1 cellular context compared by ENCODE assay signal in genomic region chr1:231233735-231234417, GRCh38.
A peak's percentile ranks its signal among the peaks of the same experiment; 100 is the strongest.
TF ChIP-seq lines count a peak whose summit lies in the region.

No MANE protein-coding gene starts in this region.

TF ChIP-seq in HepG2, 621 proteins besides CTCF, POLR2A, EP300 and RAD21 (continued from another document and continues in another):
- peak; percentile 27; the same call in 1 of the 2 replicates for TF ChIP-seq UBTF (CRISPR knock-in tag; IDR thresholded peaks at IDR 0.05)
- TF ChIP-seq SIN3A (IDR thresholded peaks at IDR 0.05; ENCODE audit: borderline replicate concordance, low read depth, low read length): no peak
- TF ChIP-seq ZEB1 (IDR thresholded peaks at IDR 0.05; ENCODE audit: insufficient replicate concordance, low read depth): peak; percentile 63
- TF ChIP-seq AFF4 (CRISPR knock-in tag; IDR thresholded peaks at IDR 0.05): no peak
- peak; percentile 58; the same call in 1 of the 2 replicates for TF ChIP-seq ZNF792 (CRISPR knock-in tag; IDR thresholded peaks at IDR 0.05)
- no peak for TF ChIP-seq ELF1 (CRISPR knock-in tag; IDR thresholded peaks at IDR 0.05)
- 0 out of 2 replicates have a peak, but pooled peaks have one; percentile 51 for TF ChIP-seq ZNF878 (CRISPR knock-in tag; IDR thresholded peaks at IDR 0.05)
- TF ChIP-seq MED1 (CRISPR knock-in tag; IDR thresholded peaks at IDR 0.05): peak; percentile 77
- TF ChIP-seq, protein P1, sequence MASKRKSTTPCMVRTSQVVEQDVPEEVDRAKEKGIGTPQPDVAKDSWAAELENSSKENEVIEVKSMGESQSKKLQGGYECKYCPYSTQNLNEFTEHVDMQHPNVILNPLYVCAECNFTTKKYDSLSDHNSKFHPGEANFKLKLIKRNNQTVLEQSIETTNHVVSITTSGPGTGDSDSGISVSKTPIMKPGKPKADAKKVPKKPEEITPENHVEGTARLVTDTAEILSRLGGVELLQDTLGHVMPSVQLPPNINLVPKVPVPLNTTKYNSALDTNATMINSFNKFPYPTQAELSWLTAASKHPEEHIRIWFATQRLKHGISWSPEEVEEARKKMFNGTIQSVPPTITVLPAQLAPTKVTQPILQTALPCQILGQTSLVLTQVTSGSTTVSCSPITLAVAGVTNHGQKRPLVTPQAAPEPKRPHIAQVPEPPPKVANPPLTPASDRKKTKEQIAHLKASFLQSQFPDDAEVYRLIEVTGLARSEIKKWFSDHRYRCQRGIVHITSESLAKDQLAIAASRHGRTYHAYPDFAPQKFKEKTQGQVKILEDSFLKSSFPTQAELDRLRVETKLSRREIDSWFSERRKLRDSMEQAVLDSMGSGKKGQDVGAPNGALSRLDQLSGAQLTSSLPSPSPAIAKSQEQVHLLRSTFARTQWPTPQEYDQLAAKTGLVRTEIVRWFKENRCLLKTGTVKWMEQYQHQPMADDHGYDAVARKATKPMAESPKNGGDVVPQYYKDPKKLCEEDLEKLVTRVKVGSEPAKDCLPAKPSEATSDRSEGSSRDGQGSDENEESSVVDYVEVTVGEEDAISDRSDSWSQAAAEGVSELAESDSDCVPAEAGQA (IDR thresholded peaks at IDR 0.05; ENCODE audit: low read depth): 0 out of 2 replicates have a peak, but pooled peaks have one; percentile 31
- TF ChIP-seq, protein P1 (CRISPR knock-in tag; IDR thresholded peaks at IDR 0.05; ENCODE audit: borderline replicate concordance): no peak
- peak; percentile 76; the same call in 1 of the 2 replicates for TF ChIP-seq AHDC1 (CRISPR knock-in tag; IDR thresholded peaks at IDR 0.05; ENCODE audit: borderline replicate concordance)
- peak; percentile 96; the same call in 1 of the 2 replicates for TF ChIP-seq CHD4 (IDR thresholded peaks at IDR 0.05; ENCODE audit: borderline replicate concordance, low read length)
- TF ChIP-seq GATA4 (IDR thresholded peaks at IDR 0.05; ENCODE audit: borderline replicate concordance, low read depth): peak; percentile 99
- TF ChIP-seq, protein P2, sequence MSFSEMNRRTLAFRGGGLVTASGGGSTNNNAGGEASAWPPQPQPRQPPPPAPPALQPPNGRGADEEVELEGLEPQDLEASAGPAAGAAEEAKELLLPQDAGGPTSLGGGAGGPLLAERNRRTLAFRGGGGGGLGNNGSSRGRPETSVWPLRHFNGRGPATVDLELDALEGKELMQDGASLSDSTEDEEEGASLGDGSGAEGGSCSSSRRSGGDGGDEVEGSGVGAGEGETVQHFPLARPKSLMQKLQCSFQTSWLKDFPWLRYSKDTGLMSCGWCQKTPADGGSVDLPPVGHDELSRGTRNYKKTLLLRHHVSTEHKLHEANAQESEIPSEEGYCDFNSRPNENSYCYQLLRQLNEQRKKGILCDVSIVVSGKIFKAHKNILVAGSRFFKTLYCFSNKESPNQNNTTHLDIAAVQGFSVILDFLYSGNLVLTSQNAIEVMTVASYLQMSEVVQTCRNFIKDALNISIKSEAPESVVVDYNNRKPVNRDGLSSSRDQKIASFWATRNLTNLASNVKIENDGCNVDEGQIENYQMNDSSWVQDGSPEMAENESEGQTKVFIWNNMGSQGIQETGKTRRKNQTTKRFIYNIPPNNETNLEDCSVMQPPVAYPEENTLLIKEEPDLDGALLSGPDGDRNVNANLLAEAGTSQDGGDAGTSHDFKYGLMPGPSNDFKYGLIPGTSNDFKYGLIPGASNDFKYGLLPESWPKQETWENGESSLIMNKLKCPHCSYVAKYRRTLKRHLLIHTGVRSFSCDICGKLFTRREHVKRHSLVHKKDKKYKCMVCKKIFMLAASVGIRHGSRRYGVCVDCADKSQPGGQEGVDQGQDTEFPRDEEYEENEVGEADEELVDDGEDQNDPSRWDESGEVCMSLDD (CRISPR knock-in tag; IDR thresholded peaks at IDR 0.05; ENCODE audit: borderline replicate concordance): 0 out of 2 replicates have a peak, but pooled peaks have one; percentile 69
- TF ChIP-seq ARNTL (CRISPR knock-in tag; IDR thresholded peaks at IDR 0.05): peak; percentile 66; the same call in 1 of the 2 replicates
- no peak for TF ChIP-seq EEA1 (CRISPR knock-in tag; IDR thresholded peaks at IDR 0.05; ENCODE audit: borderline replicate concordance)
- TF ChIP-seq, protein P3, sequence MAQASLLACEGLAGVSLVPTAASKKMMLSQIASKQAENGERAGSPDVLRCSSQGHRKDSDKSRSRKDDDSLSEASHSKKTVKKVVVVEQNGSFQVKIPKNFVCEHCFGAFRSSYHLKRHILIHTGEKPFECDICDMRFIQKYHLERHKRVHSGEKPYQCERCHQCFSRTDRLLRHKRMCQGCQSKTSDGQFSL (CRISPR knock-in tag; IDR thresholded peaks at IDR 0.05): peak; percentile 80
- TF ChIP-seq HNRNPUL1 (IDR thresholded peaks at IDR 0.05; ENCODE audit: low read depth, low read length): peak; percentile 93
- no peak for TF ChIP-seq ZNF34 (CRISPR knock-in tag; IDR thresholded peaks at IDR 0.05; ENCODE audit: borderline replicate concordance)
- peak; percentile 83 for TF ChIP-seq NR2F6 (IDR thresholded peaks at IDR 0.05)
- peak; percentile 78 for TF ChIP-seq NR2F6 (CRISPR knock-in tag; IDR thresholded peaks at IDR 0.05)
- TF ChIP-seq PITX1 (CRISPR knock-in tag; IDR thresholded peaks at IDR 0.05): peak; percentile 61
- 0 out of 2 replicates have a peak, but pooled peaks have one; percentile 37 for TF ChIP-seq ARNT2 (CRISPR knock-in tag; IDR thresholded peaks at IDR 0.05; ENCODE audit: low read depth)
- TF ChIP-seq, protein P4, sequence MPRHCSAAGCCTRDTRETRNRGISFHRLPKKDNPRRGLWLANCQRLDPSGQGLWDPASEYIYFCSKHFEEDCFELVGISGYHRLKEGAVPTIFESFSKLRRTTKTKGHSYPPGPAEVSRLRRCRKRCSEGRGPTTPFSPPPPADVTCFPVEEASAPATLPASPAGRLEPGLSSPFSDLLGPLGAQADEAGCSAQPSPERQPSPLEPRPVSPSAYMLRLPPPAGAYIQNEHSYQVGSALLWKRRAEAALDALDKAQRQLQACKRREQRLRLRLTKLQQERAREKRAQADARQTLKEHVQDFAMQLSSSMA (CRISPR knock-in tag; IDR thresholded peaks at IDR 0.05): no peak
- 0 out of 2 replicates have a peak, but pooled peaks have one; percentile 28 for TF ChIP-seq NAIF1 (CRISPR knock-in tag; IDR thresholded peaks at IDR 0.05; ENCODE audit: borderline replicate concordance)
- peak; percentile 68 for TF ChIP-seq RXRB (CRISPR knock-in tag; IDR thresholded peaks at IDR 0.05; ENCODE audit: borderline replicate concordance)
- TF ChIP-seq HOMEZ (CRISPR knock-in tag; IDR thresholded peaks at IDR 0.05; ENCODE audit: low read depth): no peak
- TF ChIP-seq JUNB (CRISPR knock-in tag; IDR thresholded peaks at IDR 0.05; ENCODE audit: borderline replicate concordance): peak; percentile 60
- no peak for TF ChIP-seq RBM39 (IDR thresholded peaks at IDR 0.05; ENCODE audit: low read depth, low read length, poor library complexity, severe bottlenecking)
- TF ChIP-seq HOXA9 (CRISPR knock-in tag; IDR thresholded peaks at IDR 0.05; ENCODE audit: borderline replicate concordance): no peak
- peak; percentile 75 for TF ChIP-seq CBFB (CRISPR knock-in tag; IDR thresholded peaks at IDR 0.05)
